In genomic region chr11:74048993-74049392, GRCh38 we compare ENCODE assay signal across 22 cellular contexts.
"Had no signal": no experiment of that assay in that cellular context is flagged by ENCODE, and none has a peak within 500 bp of the region (broad histone marks: within the 10 kb centered on the region; RNA-seq: fewer than 3 reads in every experiment).

No MANE protein-coding gene starts in this region.

- H3K27ac ChIP-seq: HL-60, SJSA1, SK-N-MC had no signal

- DNase-seq: KBM-7, MV-4-11, NCI-H1048, NCI-H1105, NCI-H1417 treated with DMSO at 0.1 percent for 48 hours, NCI-H146, NCI-H1694 treated with DMSO at 0.1 percent for 48 hours, NCI-H1930, NCI-H2081, NCI-H2107, NCI-H2227 treated with DMSO at 0.1 percent for 48 hours, NCI-H446, NCI-H510A, NCI-H524 treated with DMSO at 0.1 percent for 48 hours, NCI-H69, NCI-H774, Right ventricle myocardium superior, RPMI8226, SIG-M5 had no signal

- H3K4me3 ChIP-seq: SJSA1, SK-N-MC had no signal

- H3K27me3 ChIP-seq: SJSA1 had no signal

- H3K4me1 ChIP-seq: SJSA1 had no signal

- H3K9me3 ChIP-seq: SJSA1 had no signal
